In genomic region chr4:101200561-101200960, GRCh38 we compare ENCODE assay signal across 1 cellular context.
TF ChIP-seq lines count a peak whose summit lies in the region.

No MANE protein-coding gene starts in this region.

TF ChIP-seq in GM23338, 12 proteins besides CTCF, POLR2A, EP300 and RAD21 (continued from another document):
- TF ChIP-seq ZNF462 (CRISPR knock-in tag; IDR thresholded peaks at IDR 0.05) (no peak), ZNF331 (CRISPR knock-in tag; IDR thresholded peaks at IDR 0.05; ENCODE audit: low read depth) (no peak), NANOG (IDR thresholded peaks at IDR 0.05; ENCODE audit: borderline replicate concordance) (no peak), REST (IDR thresholded peaks at IDR 0.05; ENCODE audit: unreplicated experiment) (no peak)
